Comparison of ENCODE assay signal across 1 cellular context in genomic region chr4:63296773-63297172, GRCh38.
TF ChIP-seq lines count a peak whose summit lies in the region.

No MANE protein-coding gene starts in this region.

TF ChIP-seq in WTC11, 78 proteins besides CTCF, POLR2A, EP300 and RAD21 (continued from another document):
- TF ChIP-seq ZNF532 (CRISPR knock-in tag; IDR thresholded peaks at IDR 0.05; ENCODE audit: borderline replicate concordance) (no peak), ATF3 (CRISPR knock-in tag; conservative IDR thresholded peaks at IDR 0.05) (no peak)
